In the genomic region with DNA sequence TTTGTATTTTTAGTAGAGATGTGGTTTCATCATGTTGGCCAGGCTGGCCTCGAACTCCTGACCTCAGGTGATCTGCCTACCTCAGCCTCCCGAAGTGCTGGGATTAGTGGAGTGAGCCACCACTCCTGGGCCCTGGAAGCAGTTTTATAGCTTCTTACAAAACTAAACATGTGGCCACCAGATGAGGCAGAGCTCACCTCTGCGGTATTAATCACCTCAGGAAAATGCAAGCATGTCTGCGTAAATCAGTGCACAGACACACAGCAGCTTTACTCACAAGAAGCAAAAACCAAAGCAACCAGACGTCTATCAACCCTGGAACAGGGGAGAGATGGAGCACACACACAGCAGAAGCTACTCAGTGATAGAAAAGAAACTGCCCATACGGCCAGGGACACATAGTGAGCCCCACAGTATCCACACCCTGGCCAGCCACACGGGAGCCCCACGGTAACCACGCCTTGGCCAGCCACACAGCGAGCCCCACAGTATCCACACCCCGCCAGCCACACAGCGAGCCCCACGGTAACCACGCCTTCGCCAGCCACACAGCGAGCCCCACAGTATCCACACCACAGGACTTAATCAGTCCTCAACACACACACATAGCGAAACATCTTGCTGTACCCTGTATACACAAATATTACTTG, we compare ENCODE assay signal across 12 cellular contexts. TPM values are rescaled to one million over a fixed set of nuclear protein-coding genes. Genes with fewer than 3 reads are reported as not detected.
DNase-seq lines count a peak whose midpoint lies in the region; ATAC-seq and TF ChIP-seq lines count a peak whose summit lies in the region.
"Had no signal": no experiment of that assay in that cellular context is flagged by ENCODE, and none has a peak within 500 bp of the region (broad histone marks: within the 10 kb centered on the region; RNA-seq: fewer than 3 reads in every experiment).

No MANE protein-coding gene starts in this region.

- peaks cover 17% of the 10 kb centered on the region for H3K4me1 Mint-ChIP-seq in activated T-helper 17 cell treated with anti-CD3 and anti-CD28 coated beads, Interleukin-2, amount 50 U/mL, for 72 hours
- H3K4me1 Mint-ChIP-seq in neural progenitor cell = peaks cover 14% of the 10 kb centered on the region

- DNase-seq in AG20443 (ENCODE audit: low spot score) (peak; percentile 48), GM03348 (ENCODE audit: low spot score) (peak; percentile 43), left kidney (ENCODE audit: low read depth, low spot score) (peak; percentile 5), NCI-H2107 (lab: John Stamatoyannopoulos, UW) (no peak), neural progenitor cell (ENCODE audit: low spot score) (no peak)
- DNase-seq: activated CD4-positive, CD25-positive, alpha-beta regulatory T cell; amniotic stem cell; NCI-H226; stimulated activated CD4-positive, alpha-beta T cell treated with anti-CD3 and anti-CD28 coated beads, Interleukin-2, amount 100 ng/mL, for 48 hours had no signal

- H2AFZ ChIP-seq in neural progenitor cell (replicated peaks) = no peak overlapping the region

- H3K9me3 ChIP-seq in neural progenitor cell (ENCODE audit: low read depth) = no peaks in the 10 kb centered on the region

- peaks cover 5% of the 10 kb centered on the region for H3K9me3 Mint-ChIP-seq in activated T-helper 17 cell treated with anti-CD3 and anti-CD28 coated beads, Interleukin-2, amount 50 U/mL, for 72 hours
- peaks cover 17% of the 10 kb centered on the region for H3K9me3 Mint-ChIP-seq in neural progenitor cell

- H3K79me2 ChIP-seq in neural progenitor cell (ENCODE audit: low read depth) = peaks cover 35% of the 10 kb centered on the region

- H3K4me1 ChIP-seq in neural progenitor cell = no peaks in the 10 kb centered on the region

- no peaks in the 10 kb centered on the region for H3F3A ChIP-seq in neural progenitor cell (ENCODE audit: low read depth)

- peaks cover 9% of the 10 kb centered on the region for H3K36me3 ChIP-seq in neural progenitor cell

- H3K27ac Mint-ChIP-seq in activated T-helper 17 cell treated with anti-CD3 and anti-CD28 coated beads, Interleukin-2, amount 50 U/mL, for 72 hours = peak overlapping the region; percentile 96
- no peak overlapping the region for H3K27ac Mint-ChIP-seq in neural progenitor cell

- H3K9ac ChIP-seq in neural progenitor cell = no peak overlapping the region

- H3K4me2 ChIP-seq in neural progenitor cell = no peak overlapping the region

- peaks cover 12% of the 10 kb centered on the region for H4K20me1 ChIP-seq in neural progenitor cell (ENCODE audit: low read depth)

- peaks cover 30% of the 10 kb centered on the region for H3K36me3 Mint-ChIP-seq in activated T-helper 17 cell treated with anti-CD3 and anti-CD28 coated beads, Interleukin-2, amount 50 U/mL, for 72 hours (ENCODE audit: low read depth)
- peaks cover 58% of the 10 kb centered on the region for H3K36me3 Mint-ChIP-seq in neural progenitor cell

- no peaks in the 10 kb centered on the region for H3K27me3 ChIP-seq in neural progenitor cell

- H3K4me3 Mint-ChIP-seq in activated T-helper 17 cell treated with anti-CD3 and anti-CD28 coated beads, Interleukin-2, amount 50 U/mL, for 72 hours = peak overlapping the region; percentile 76
- no peak overlapping the region for H3K4me3 Mint-ChIP-seq in neural progenitor cell

- H3K27ac ChIP-seq in neural progenitor cell = no peak overlapping the region

- peak; percentile 28 for ATAC-seq in activated T-helper 17 cell treated with anti-CD3 and anti-CD28 coated beads, Interleukin-2, amount 50 U/mL, for 72 hours (replicated peaks)
- ATAC-seq in HG03520 (IDR thresholded peaks at IDR 0.05; ENCODE audit: unreplicated experiment) = no peak
- ATAC-seq in GM18520 (IDR thresholded peaks at IDR 0.05; ENCODE audit: unreplicated experiment) = no peak

- no peak overlapping the region for H3K4me3 ChIP-seq in neural progenitor cell

- no peak for TF ChIP-seq CTCF in neural progenitor cell (IDR thresholded peaks at IDR 0.05)

- no peaks in the 10 kb centered on the region for H3K27me3 Mint-ChIP-seq in activated T-helper 17 cell treated with anti-CD3 and anti-CD28 coated beads, Interleukin-2, amount 50 U/mL, for 72 hours
- H3K27me3 Mint-ChIP-seq in neural progenitor cell (ENCODE audit: insufficient read depth, low read depth) = peaks cover 7% of the 10 kb centered on the region

RNA-seq across cellular contexts. Expression of a gene that starts 30.2 kb away (rescaled TPM):
- total RNA-seq in activated T-helper 17 cell treated with anti-CD3 and anti-CD28 coated beads, Interleukin-2, amount 50 U/mL, for 72 hours = 10 to 100 TPM; 19.3 to 22.6 TPM
- total RNA-seq in neural progenitor cell (ENCODE audit: low replicate concordance) = 30.3 and 81.8 TPM in 2 replicates

RNA-seq across cellular contexts. Expression of a gene that starts 37.9 kb away (rescaled TPM):
- total RNA-seq in activated T-helper 17 cell treated with anti-CD3 and anti-CD28 coated beads, Interleukin-2, amount 50 U/mL, for 72 hours = 10 to 100 TPM; 48.2 to 61.2 TPM
- 16.6 and 52.6 TPM in 2 replicates for total RNA-seq in neural progenitor cell (ENCODE audit: low replicate concordance)

Comparison
In these comparisons a context has a peak if more than half of its experiments do, and no peak if none do; other contexts are left out.
1. DNase-seq: peak in AG20443 (single experiment), GM03348 (single experiment) and left kidney (single experiment); none in NCI-H2107 (single experiment) and neural progenitor cell (single experiment).